8 cellular contexts compared by ENCODE assay signal in the genomic region with DNA sequence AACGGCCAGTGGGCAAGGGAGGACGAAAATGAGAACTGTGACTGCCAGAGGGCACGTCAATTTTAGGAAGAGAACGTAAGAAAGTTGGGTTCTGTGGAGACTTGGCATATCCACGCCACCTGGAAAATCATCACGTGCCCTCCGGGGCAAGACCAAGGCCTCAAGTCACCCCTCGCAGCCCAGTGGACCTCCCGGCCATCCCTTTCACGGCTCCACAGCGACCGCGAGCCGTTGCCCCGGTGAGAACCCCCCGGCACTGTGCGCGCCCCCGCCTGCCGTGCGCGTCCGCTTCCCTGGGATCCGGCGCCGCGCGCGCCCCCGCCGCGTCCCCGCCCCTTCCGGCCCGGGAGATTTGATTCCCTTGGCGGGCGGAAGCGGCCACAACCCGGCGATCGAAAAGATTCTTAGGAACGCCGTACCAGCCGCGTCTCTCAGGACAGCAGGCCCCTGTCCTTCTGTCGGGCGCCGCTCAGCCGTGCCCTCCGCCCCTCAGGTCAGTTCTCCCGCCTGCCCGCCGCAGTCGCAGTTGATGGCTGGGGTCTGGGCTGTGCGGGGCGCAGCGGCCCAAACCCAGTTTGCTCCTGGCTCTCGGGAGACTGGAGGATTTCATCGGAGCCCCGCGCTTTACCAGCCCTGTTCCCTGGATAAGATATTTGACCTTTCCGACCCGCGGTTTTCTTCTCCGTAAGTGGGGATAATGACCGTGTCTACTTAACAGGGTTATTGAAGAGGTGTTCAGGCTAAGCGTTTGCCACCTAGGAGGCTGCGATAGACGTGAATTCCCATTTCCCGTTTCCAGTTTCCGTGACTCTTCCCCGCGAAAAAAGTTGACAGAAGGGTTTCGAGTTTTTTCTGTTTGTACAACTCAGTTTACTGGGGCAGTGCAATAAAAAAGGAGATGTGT. TPM values are rescaled to one million over a fixed set of nuclear protein-coding genes. Genes with fewer than 3 reads are reported as not detected.
DNase-seq lines count a peak whose midpoint lies in the region; ATAC-seq and TF ChIP-seq lines count a peak whose summit lies in the region.

Gene MELK, plus strand, starts transcription at position 381 of the 904 bp plus-strand sequence. CDS start 8,787 bp downstream, outside the sequence.

- no peaks in the 10 kb centered on the region for H3K4me1 ChIP-seq in right lobe of liver

- TF ChIP-seq CTCF in AG09309 (IDR thresholded peaks at IDR 0.05; ENCODE audit: control insufficient read depth, insufficient read depth, low read depth, low read length, missing control alignments) (no peak), dorsolateral prefrontal cortex (IDR thresholded peaks at IDR 0.05 in 54 of 56, conservative IDR thresholded peaks at IDR 0.05 in 2 of 56; ENCODE audit: low read depth in 1 of 56, partially characterized antibody in 56 of 56) (peak in 13 of 56 donors; percentile 11 to 36 (median 20)), right lobe of liver (IDR thresholded peaks at IDR 0.05) (no peak)

- H3K27ac ChIP-seq in dorsolateral prefrontal cortex, result peak within 1 kb of the TSS in 41 of 59 donors; percentile 24 to 84 (median 62)
- H3K27ac ChIP-seq in right lobe of liver, result peak within 1 kb of the TSS in 1 of 3 donors; percentile 29

- intact Hi-C loops in dorsolateral prefrontal cortex (cut with DNase I), result loop anchor here in 1 of 2 donors (5.0 kb wide), 1 partner anchor 165 kb away; no protein-coding TSS in a partner anchor
- intact Hi-C loops in right lobe of liver (cut with DNase I), result no loop called here

- TF ChIP-seq POLR2A in right lobe of liver (IDR thresholded peaks at IDR 0.05), result peak; percentile 49

- no peaks in the 10 kb centered on the region for H3K9me3 ChIP-seq in right lobe of liver

- WGBS in right lobe of liver (ENCODE audit: insufficient coverage, low coverage, low lambda C conversion rate, missing lambda C conversion rate), result 1% methylated on average over 16 of the region's 74 CpGs

- H3K36me3 ChIP-seq in right lobe of liver, result no peaks in the 10 kb centered on the region

- H3K27me3 ChIP-seq in dorsolateral prefrontal cortex (no peaks in the 10 kb centered on the region), right lobe of liver (no peaks in the 10 kb centered on the region)

- peak within 1 kb of the TSS; percentile 83 for H3K4me3 ChIP-seq in AG09309 (ENCODE audit: control insufficient read depth, low read depth, low read length)
- H3K4me3 ChIP-seq in dorsolateral prefrontal cortex, result peak within 1 kb of the TSS; percentile 59 to 100 (median 84)
- peak within 1 kb of the TSS; percentile 66 to 83 (median 82) for H3K4me3 ChIP-seq in right lobe of liver

- DNase-seq in AG09309 (ENCODE audit: low read depth), result no peak
- peak; percentile 69 for DNase-seq in NCI-H748 treated with DMSO at 0.1 percent for 48 hours (lab: John Stamatoyannopoulos, UW)
- peak; percentile 89 to 91 for DNase-seq in activated CD4-positive, alpha-beta T cell treated with anti-CD3 and anti-CD28 coated beads, Interleukin-2, amount 50 U/mL, for 48 hours
- peak; percentile 52 to 87 (median 66) for DNase-seq in dorsolateral prefrontal cortex
- peak; percentile 83 to 84 (median 83) for DNase-seq in right lobe of liver
- peak; percentile 86 for DNase-seq in stimulated activated CD4-positive, alpha-beta T cell treated with anti-CD3 and anti-CD28 coated beads, Interleukin-4, amount 100 ng/mL, for 1 hour

- ATAC-seq in GM18909 (IDR thresholded peaks at IDR 0.05; ENCODE audit: poor library complexity, unreplicated experiment) (peak; percentile 77), HG03354 (IDR thresholded peaks at IDR 0.05; ENCODE audit: poor library complexity, severe bottlenecking, unreplicated experiment) (peak; percentile 85), right lobe of liver (peak; percentile 99)

RNA-seq across cellular contexts. Expression of gene MELK, which starts in this region (rescaled TPM):
- total RNA-seq in dorsolateral prefrontal cortex, result 1 to 10 TPM in 3 of 120 experiments, under 1 TPM in 28, not detected in 89; 0.22 to 1.8 (median 0.47) TPM
- 1 to 10 TPM in 3 of 6 experiments, under 1 TPM in 2, not detected in 1; 0.39 to 5.3 (median 1.6) TPM for total RNA-seq in right lobe of liver
